In the genomic region with DNA sequence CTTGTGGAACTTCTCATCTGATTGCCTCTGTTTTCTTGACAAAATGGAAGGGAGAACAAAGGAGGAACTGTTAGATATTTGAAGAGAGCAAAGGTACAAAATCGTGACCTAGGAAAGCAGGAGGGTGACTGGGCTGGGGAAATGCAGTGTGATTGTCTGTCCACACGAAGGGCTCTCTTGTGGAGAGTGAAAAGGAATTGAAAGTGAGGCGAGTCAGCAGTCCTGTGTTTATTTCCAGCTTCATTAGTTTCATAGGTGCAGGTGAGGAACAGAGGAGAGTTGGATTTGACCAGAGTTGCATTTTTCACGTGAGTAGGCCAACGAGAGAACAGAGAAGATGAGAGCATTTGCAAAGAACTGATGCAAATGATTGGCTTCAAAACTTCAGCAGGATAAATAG, we compare ENCODE assay signal across 17 cellular contexts.
DNase-seq lines count a peak whose midpoint lies in the region; ATAC-seq and TF ChIP-seq lines count a peak whose summit lies in the region.
"Had no signal": no experiment of that assay in that cellular context is flagged by ENCODE, and none has a peak within 500 bp of the region (broad histone marks: within the 10 kb centered on the region; RNA-seq: fewer than 3 reads in every experiment).

No MANE protein-coding gene starts in this region.

- no peaks in the 10 kb centered on the region for H3K36me3 Mint-ChIP-seq in H9 (ENCODE audit: insufficient read depth in 1 of 3, low read depth in 3 of 3)
- H3K36me3 Mint-ChIP-seq in neural progenitor cell, result no peaks in the 10 kb centered on the region
- H3K36me3 Mint-ChIP-seq: CD4-positive, CD25-positive, alpha-beta regulatory T cell had no signal

- no peak overlapping the region for H2AFZ ChIP-seq in H9 (ENCODE audit: low read length)
- H2AFZ ChIP-seq in MM.1S (ENCODE audit: low read length), result no peak overlapping the region
- H2AFZ ChIP-seq in neural progenitor cell (replicated peaks), result peak overlapping the region; percentile 50
- H2AFZ ChIP-seq: GM23338 had no signal

- no peak overlapping the region for H3K18ac ChIP-seq in H9 (ENCODE audit: insufficient read length, low read depth, low read length)

- H3K4ac ChIP-seq in H9 (ENCODE audit: low read depth, low read length), result no peak overlapping the region

- TF ChIP-seq CTCF in H9 (conservative IDR thresholded peaks at IDR 0.05), result no peak
- TF ChIP-seq CTCF in MM.1S (IDR thresholded peaks at IDR 0.05; ENCODE audit: low read length), result peak; percentile 21; the same call in 1 of the 2 replicates
- no peak for TF ChIP-seq CTCF in neural progenitor cell (IDR thresholded peaks at IDR 0.05)

- peak overlapping the region; percentile 63; the same call in 1 of the 2 replicates for H3K14ac ChIP-seq in H9 (ENCODE audit: insufficient read depth, low read length)

- H3K9me3 ChIP-seq in H9 (ENCODE audit: control insufficient read depth, low read depth, low read length), result no peaks in the 10 kb centered on the region
- no peaks in the 10 kb centered on the region for H3K9me3 ChIP-seq in MM.1S (replicated peaks; ENCODE audit: insufficient read depth, low read length)
- no peaks in the 10 kb centered on the region for H3K9me3 ChIP-seq in neural progenitor cell (ENCODE audit: low read depth)
- H3K9me3 ChIP-seq: BLaER1 had no signal

- no peak overlapping the region for H3K23ac ChIP-seq in H9 (ENCODE audit: insufficient read length, low read depth, low read length)

- no peak overlapping the region for H3K4me3 Mint-ChIP-seq in H9
- H3K4me3 Mint-ChIP-seq in neural progenitor cell, result no peak overlapping the region
- H3K4me3 Mint-ChIP-seq: CD4-positive, CD25-positive, alpha-beta regulatory T cell; GM23338 had no signal

- H3K4me1 Mint-ChIP-seq in H9, result peaks cover 9 to 12% of the 10 kb centered on the region in 2 experiments
- no peaks in the 10 kb centered on the region for H3K4me1 Mint-ChIP-seq in neural progenitor cell

- H3K27ac ChIP-seq in H9 (ENCODE audit: insufficient read length, low read depth, low read length) (no peak overlapping the region), MM.1S (ENCODE audit: low read length) (peak overlapping the region; percentile 76; the same call in 1 of the 2 replicates), neural progenitor cell (no peak overlapping the region)
- H3K27ac ChIP-seq: BLaER1 had no signal

- no peaks in the 10 kb centered on the region for H3K27me3 ChIP-seq in H9 (ENCODE audit: insufficient read depth, low read length)
- H3K27me3 ChIP-seq in MM.1S (replicated peaks; ENCODE audit: insufficient read depth, low read length), result peaks cover 33% of the 10 kb centered on the region
- H3K27me3 ChIP-seq in neural progenitor cell, result no peaks in the 10 kb centered on the region
- H3K27me3 ChIP-seq: BLaER1 had no signal

- H3K4me3 ChIP-seq in MM.1S (ENCODE audit: low read length), result no peak overlapping the region
- no peak overlapping the region for H3K4me3 ChIP-seq in neural progenitor cell
- H3K4me3 ChIP-seq: BLaER1, GM23338, K562 had no signal

- H2AK5ac ChIP-seq in H9 (ENCODE audit: insufficient read length, low read length), result no peak overlapping the region

- H3K36me3 ChIP-seq in MM.1S (replicated peaks; ENCODE audit: insufficient read depth, low read length) (no peaks in the 10 kb centered on the region), neural progenitor cell (no peaks in the 10 kb centered on the region)
- H3K36me3 ChIP-seq: BLaER1 had no signal

- H3K4me2 ChIP-seq in H9 (ENCODE audit: insufficient read depth, insufficient read length, low read length) (no peak overlapping the region), MM.1S (ENCODE audit: low read depth, low read length) (peak overlapping the region; percentile 54), neural progenitor cell (no peak overlapping the region)
- H3K4me2 ChIP-seq: BLaER1, GM23338 had no signal

- H3K27ac Mint-ChIP-seq in H9 (no peak overlapping the region), neural progenitor cell (no peak overlapping the region)
- H3K27ac Mint-ChIP-seq: CD4-positive, CD25-positive, alpha-beta regulatory T cell; GM23338 had no signal

- H3K79me1 ChIP-seq in H9 (ENCODE audit: insufficient read depth, low read depth, low read length, poor library complexity, severe bottlenecking), result no peaks in the 10 kb centered on the region

- DNase-seq in H9, result no peak
- peak; percentile 94 for DNase-seq in MM.1S
- no peak for DNase-seq in neural progenitor cell (ENCODE audit: low spot score)
- DNase-seq in amniotic stem cell (lab: John Stamatoyannopoulos, UW), result no peak
- no peak for DNase-seq in retina
- no peak for DNase-seq in activated naive CD4-positive, alpha-beta T cell treated with Interleukin-2 at 50 U/mL for 16 hours
- DNase-seq: 8988T; AML-193; CD4-positive, CD25-positive, alpha-beta regulatory T cell; DMS53; GF-D8; H7 had no signal

- no CpG with 5 or more reads among the region's 5 CpGs for WGBS in H9 (ENCODE audit: extremely low coverage, insufficient read length, low lambda C conversion rate)

- H3T11ph ChIP-seq in H9 (ENCODE audit: low read length), result no peak overlapping the region

- H3F3A ChIP-seq in MM.1S (ENCODE audit: insufficient read depth, low read length), result peaks cover 10% of the 10 kb centered on the region
- H3F3A ChIP-seq in neural progenitor cell (ENCODE audit: low read depth), result no peaks in the 10 kb centered on the region

- ATAC-seq in GM18868 (IDR thresholded peaks at IDR 0.05; ENCODE audit: unreplicated experiment) (peak; percentile 40), HG03175 (IDR thresholded peaks at IDR 0.05; ENCODE audit: unreplicated experiment) (no peak)
- ATAC-seq: GM23338, K562 had no signal

- no peak overlapping the region for H2BK120ac ChIP-seq in H9 (ENCODE audit: low read depth, low read length, poor library complexity, severe bottlenecking)

- H3K27me3 Mint-ChIP-seq in H9 (ENCODE audit: low read depth) (no peaks in the 10 kb centered on the region), neural progenitor cell (ENCODE audit: insufficient read depth, low read depth) (no peaks in the 10 kb centered on the region)

- no peak overlapping the region for H2BK20ac ChIP-seq in H9 (ENCODE audit: low read depth, low read length, poor library complexity, severe bottlenecking)

- H4K91ac ChIP-seq in H9 (ENCODE audit: insufficient read length, low read depth, low read length), result no peak overlapping the region

- no peak overlapping the region for H3K56ac ChIP-seq in H9 (ENCODE audit: insufficient read length, low read depth, low read length)

- H3K79me2 ChIP-seq in H9 (ENCODE audit: insufficient read depth, low read length) (no peaks in the 10 kb centered on the region), MM.1S (ENCODE audit: low read length) (no peaks in the 10 kb centered on the region), neural progenitor cell (ENCODE audit: low read depth) (no peaks in the 10 kb centered on the region)

- no peaks in the 10 kb centered on the region for H3K23me2 ChIP-seq in H9 (ENCODE audit: insufficient read length, low read depth, low read length, poor library complexity, severe bottlenecking)

- no peak overlapping the region for H2BK5ac ChIP-seq in H9 (ENCODE audit: insufficient read length, low read length)

- H3K9ac ChIP-seq in H9 (ENCODE audit: extremely low read depth, insufficient read length, low read length) (no peak overlapping the region), MM.1S (ENCODE audit: low read length) (0 out of 2 replicates have a peak overlapping the region, but pooled peaks have one; percentile 13), neural progenitor cell (no peak overlapping the region)
- H3K9ac ChIP-seq: BLaER1 had no signal

- H3K9me2 ChIP-seq in MM.1S (replicated peaks; ENCODE audit: insufficient read depth, low read length), result no peaks in the 10 kb centered on the region

- H2BK15ac ChIP-seq in H9 (ENCODE audit: low read depth, low read length), result no peak overlapping the region

- no peaks in the 10 kb centered on the region for H4K20me1 ChIP-seq in H9 (ENCODE audit: control insufficient read depth, insufficient read depth, insufficient read length)
- H4K20me1 ChIP-seq in MM.1S (ENCODE audit: insufficient read depth, low read length), result no peaks in the 10 kb centered on the region
- H4K20me1 ChIP-seq in neural progenitor cell (ENCODE audit: low read depth), result no peaks in the 10 kb centered on the region
- H4K20me1 ChIP-seq: BLaER1 had no signal

- H3K9me3 Mint-ChIP-seq in H9 (no peaks in the 10 kb centered on the region), neural progenitor cell (no peaks in the 10 kb centered on the region)
- H3K9me3 Mint-ChIP-seq: CD4-positive, CD25-positive, alpha-beta regulatory T cell; GM23338 had no signal

- no peak overlapping the region for H2BK12ac ChIP-seq in H9 (ENCODE audit: insufficient read length, low read depth, low read length)

- no peaks in the 10 kb centered on the region for H3K4me1 ChIP-seq in H9 (ENCODE audit: insufficient read depth, low read length)
- H3K4me1 ChIP-seq in MM.1S (ENCODE audit: low read length), result peaks cover 33% of the 10 kb centered on the region
- H3K4me1 ChIP-seq in neural progenitor cell, result no peaks in the 10 kb centered on the region
- H3K4me1 ChIP-seq: BLaER1 had no signal

- no peak overlapping the region for H4K8ac ChIP-seq in H9 (replicated peaks; ENCODE audit: insufficient read length, low read depth, low read length)

- H4K5ac ChIP-seq in H9 (ENCODE audit: insufficient read length, low read depth, low read length), result no peak overlapping the region
